18 cellular contexts compared by ENCODE assay signal in genomic region chr3:17733270-17733669, GRCh38. TPM values are rescaled to one million over a fixed set of nuclear protein-coding genes. Genes with fewer than 3 reads are reported as not detected.
A peak's percentile ranks its signal among the peaks of the same experiment; 100 is the strongest.
DNase-seq lines count a peak whose midpoint lies in the region; ATAC-seq, FAIRE-seq and TF ChIP-seq lines count a peak whose summit lies in the region.
"Had no signal": no experiment of that assay in that cellular context is flagged by ENCODE, and none has a peak within 500 bp of the region (broad histone marks: within the 10 kb centered on the region; RNA-seq: fewer than 3 reads in every experiment).

No MANE protein-coding gene starts in this region.

- in situ Hi-C loops in HepG2 (cut with HindIII; ENCODE audit: extremely low pct_ligation_motif_present, low pct_unique_long_range_greater_than_20kb) (no loop called here), GM12878 (cut with MboI) (no loop called here)

- POLR2A ChIA-PET in HepG2 (lab: Yijun Ruan, JAX) (no interaction called here), GM12878 (lab: Charles Lee) (interaction anchor here (1.1 kb wide), 1 partner anchor 10 kb away, joined by 3 read pairs; no protein-coding TSS in a partner anchor)

- FAIRE-seq in HepG2 (lab: Jason Lieb, UNC) (no peak), GM12878 (lab: Jason Lieb, UNC) (no peak), small intestine (lab: Jason Lieb, UNC) (no peak)

- H3K79me2 ChIP-seq in HepG2 (ENCODE audit: insufficient read depth, low read length) (peaks cover 30% of the 10 kb centered on the region), GM12878 (ENCODE audit: control insufficient read depth, insufficient read depth, low read length) (peaks cover 51% of the 10 kb centered on the region)

- TF ChIP-seq CTCF in right lobe of liver (IDR thresholded peaks at IDR 0.05): no peak
- no peak for TF ChIP-seq CTCF in HepG2 (CRISPR knock-in tag; IDR thresholded peaks at IDR 0.05)
- TF ChIP-seq CTCF in GM12878 (IDR thresholded peaks at IDR 0.05 in 2 of 3, conservative IDR thresholded peaks at IDR 0.05 in 1 of 3; ENCODE audit: control insufficient read depth in 2 of 3, extremely low read depth in 1 of 3, insufficient read depth in 1 of 3, low read depth in 3 of 3, low read length in 3 of 3): no peak
- no peak for TF ChIP-seq CTCF in spleen (IDR thresholded peaks at IDR 0.05 in 8 of 11, conservative IDR thresholded peaks at IDR 0.05 in 3 of 11)

- peaks cover 0 to 7% (median 0%) of the 10 kb centered on the region in 4 donors for H3K4me1 ChIP-seq in right lobe of liver
- 0 out of 2 replicates have a peak, but pooled peaks cover 6% of the 10 kb centered on the region for H3K4me1 ChIP-seq in HepG2 (ENCODE audit: insufficient read depth, low read length)
- no peaks in the 10 kb centered on the region for H3K4me1 ChIP-seq in GM12878 (ENCODE audit: control insufficient read depth, insufficient read depth, low read length)
- peaks cover 4 to 58% (median 26%) of the 10 kb centered on the region in 6 donors for H3K4me1 ChIP-seq in spleen
- H3K4me1 ChIP-seq in small intestine (ENCODE audit: control insufficient read depth in 2 of 2, insufficient read depth in 1 of 2, low read depth in 1 of 2, low read length in 1 of 2): peaks cover 0 to 3% of the 10 kb centered on the region in 2 donors

- H2AFZ ChIP-seq in HepG2 (ENCODE audit: low read length): no peak overlapping the region
- no peak overlapping the region for H2AFZ ChIP-seq in GM12878 (ENCODE audit: control insufficient read depth, low read depth, low read length)
- H2AFZ ChIP-seq: GM23248, PC-9 had no signal

- TF ChIP-seq EP300 in HepG2 (IDR thresholded peaks at IDR 0.05; ENCODE audit: low read depth in 2 of 2, low read length in 2 of 2): no peak
- TF ChIP-seq EP300 in HepG2 (CRISPR knock-in tag; IDR thresholded peaks at IDR 0.05; ENCODE audit: borderline replicate concordance): no peak
- TF ChIP-seq EP300 in GM12878 (IDR thresholded peaks at IDR 0.05; ENCODE audit: borderline replicate concordance in 1 of 2, control insufficient read depth in 1 of 2, low read depth in 2 of 2, low read length in 2 of 2): no peak

- H4K20me1 ChIP-seq in HepG2 (ENCODE audit: insufficient read depth, low read length) (no peaks in the 10 kb centered on the region), GM12878 (ENCODE audit: control insufficient read depth, insufficient read depth) (no peaks in the 10 kb centered on the region)
- H4K20me1 ChIP-seq: BLaER1 had no signal

- ATAC-seq in right lobe of liver (peak in 3 of 4 donors; percentile 20 to 38 (median 38)), HepG2 (no peak), GM12878 (no peak)
- ATAC-seq: HCT116 had no signal

- H3K27me3 ChIP-seq in right lobe of liver (no peaks in the 10 kb centered on the region), HepG2 (ENCODE audit: control insufficient read depth in 1 of 2, insufficient read depth in 2 of 2, low read length in 2 of 2) (no peaks in the 10 kb centered on the region), GM12878 (replicated peaks in 1 of 2; ENCODE audit: control insufficient read depth in 2 of 2, insufficient read depth in 2 of 2, low read length in 1 of 2) (no peaks in the 10 kb centered on the region), spleen (replicated peaks in 1 of 7) (no peaks in the 10 kb centered on the region), small intestine (ENCODE audit: control insufficient read depth in 2 of 2, insufficient read depth in 2 of 2, low read length in 2 of 2) (no peaks in the 10 kb centered on the region)
- H3K27me3 ChIP-seq: BLaER1 had no signal

- BruUV-seq in HepG2 (replicated peaks; lab: Mats Ljungman, UMichigan) (no TSS peak), GM12878 (replicated peaks; lab: Mats Ljungman, UMichigan) (no TSS peak)

- no peak for DNase-seq in right lobe of liver
- no peak for DNase-seq in HepG2 (ENCODE audit: low spot score)
- DNase-seq in OCI-M1 (lab: John Stamatoyannopoulos, UW): peak; percentile 45
- no peak for DNase-seq in GM12878 (ENCODE audit: low read depth, low spot score)
- DNase-seq in spleen: no peak
- DNase-seq in DMS79 treated with DMSO at 0.1 percent for 48 hours (lab: John Stamatoyannopoulos, UW): no peak
- no peak for DNase-seq in NCI-H146 treated with DMSO at 0.1 percent for 48 hours (lab: John Stamatoyannopoulos, UW; ENCODE audit: unreplicated experiment)
- DNase-seq in small intestine: no peak
- DNase-seq: COR-L47, GDM1, GM23248, NCI-H1105 treated with DMSO at 0.1 percent for 48 hours, NCI-H187 treated with DMSO at 0.1 percent for 48 hours, NCI-H226, NCI-H524 treated with DMSO at 0.1 percent for 48 hours, PC-9 had no signal

- CTCF ChIA-PET in HepG2 (lab: Yijun Ruan, JAX; ENCODE audit: low intra/inter-chr PET ratio, low total read pairs) (no interaction called here), GM12878 (lab: Yijun Ruan, JAX) (interaction anchor here (0.7 to 2.0 kb wide), 4 partner anchors 74 to 302 kb away, joined by 3 to 6 read pairs (median 4); no protein-coding TSS in a partner anchor)

- 56% methylated on average over 3 of the region's 3 CpGs for WGBS in right lobe of liver (ENCODE audit: insufficient coverage, low coverage, low lambda C conversion rate, missing lambda C conversion rate)
- WGBS in HepG2 (ENCODE audit: low lambda C conversion rate): 97% methylated on average over 3 of the region's 3 CpGs
- WGBS in GM12878 (ENCODE audit: insufficient coverage, insufficient replicate concordance, low lambda C conversion rate, missing lambda C conversion rate): 98% methylated on average over 3 of the region's 3 CpGs
- whole genome bisulfite sequencing in spleen, 5 donors: 29 to 52% (median 37%) methylated on average over 3 of the region's 3 CpGs
- WGBS in small intestine, 3 donors: 85 to 91% (median 89%) methylated on average over 3 of the region's 3 CpGs

- H3K4me2 ChIP-seq in HepG2 (ENCODE audit: low read depth, low read length) (no peak overlapping the region), GM12878 (ENCODE audit: control insufficient read depth, insufficient read depth) (0 out of 2 replicates have a peak overlapping the region, but pooled peaks have one; percentile 26)
- H3K4me2 ChIP-seq: BLaER1, PC-9 had no signal

- H3K9ac ChIP-seq in HepG2 (ENCODE audit: insufficient read depth, low read depth, low read length) (no peak overlapping the region), GM12878 (ENCODE audit: control insufficient read depth, insufficient read depth, low read length) (no peak overlapping the region)
- H3K9ac ChIP-seq: BLaER1, GM23248 had no signal

- no peak overlapping the region for H3K4me3 ChIP-seq in right lobe of liver
- no peak overlapping the region for H3K4me3 ChIP-seq in HepG2 (replicated peaks in 1 of 3; ENCODE audit: insufficient read depth in 1 of 3, low read depth in 2 of 3, low read length in 3 of 3)
- no peak overlapping the region for H3K4me3 ChIP-seq in GM12878
- no peak overlapping the region for H3K4me3 ChIP-seq in spleen
- H3K4me3 ChIP-seq in small intestine (ENCODE audit: low read depth in 1 of 2, low read length in 2 of 2): no peak overlapping the region
- H3K4me3 ChIP-seq: BLaER1, GM23248, PC-9 had no signal

- H3K27ac ChIP-seq in right lobe of liver (peak overlapping the region in 1 of 3 donors; percentile 7), HepG2 (ENCODE audit: extremely low read length, insufficient read depth, low read length) (no peak overlapping the region), GM12878 (ENCODE audit: control insufficient read depth, insufficient read depth) (no peak overlapping the region), spleen (peak overlapping the region in 6 of 8 donors; percentile 37 to 71 (median 57)), small intestine (ENCODE audit: low read depth in 1 of 2, low read length in 1 of 2) (no peak overlapping the region)
- H3K27ac ChIP-seq: BLaER1, GM23248, PC-9 had no signal

- TF ChIP-seq POLR2A in right lobe of liver (IDR thresholded peaks at IDR 0.05) (no peak), HepG2 (IDR thresholded peaks at IDR 0.05; ENCODE audit: insufficient read depth in 1 of 2, low read depth in 2 of 2, low read length in 2 of 2) (no peak), GM12878 (IDR thresholded peaks at IDR 0.05; ENCODE audit: low read depth, low read length) (no peak), spleen (IDR thresholded peaks at IDR 0.05) (no peak)

- TF ChIP-seq RAD21 in HepG2 (CRISPR knock-in tag; IDR thresholded peaks at IDR 0.05) (no peak), GM12878 (IDR thresholded peaks at IDR 0.05; ENCODE audit: insufficient read depth, low read depth, low read length) (no peak)

- H3K9me3 ChIP-seq in right lobe of liver (no peaks in the 10 kb centered on the region), HepG2 (ENCODE audit: low read length) (no peaks in the 10 kb centered on the region), GM12878 (replicated peaks; ENCODE audit: control insufficient read depth, insufficient read depth, low read length) (peaks cover 2% of the 10 kb centered on the region), spleen (peaks cover 0 to 6% (median 0%) of the 10 kb centered on the region in 8 donors), small intestine (ENCODE audit: control insufficient read depth, low read depth) (no peaks in the 10 kb centered on the region)

- RAD21 ChIA-PET in GM12878 (lab: Charles Lee; ENCODE audit: unreplicated experiment): interaction anchor here (1.0 to 1.9 kb wide), 2 partner anchors 10 to 14 kb away, joined by 3 to 7 read pairs; partner anchors contain the start of gene TBC1D5

- SMC1A ChIA-PET in GM12878 (lab: Charles Lee; ENCODE audit: uncharacterized antibody, unreplicated experiment): interaction anchor here (1.5 to 3.9 kb wide), 2 partner anchors 13 to 14 kb away, joined by 3 to 21 read pairs; no protein-coding TSS in a partner anchor

- no peaks in the 10 kb centered on the region for H3K36me3 ChIP-seq in right lobe of liver
- H3K36me3 ChIP-seq in HepG2 (replicated peaks in 1 of 2; ENCODE audit: control insufficient read depth in 1 of 2, insufficient read depth in 2 of 2, low read length in 2 of 2): peaks cover 0 to 4% of the 10 kb centered on the region in 2 experiments; a peak in 1 of 5 replicates
- peaks cover 0 to 4% of the 10 kb centered on the region in 2 experiments; a peak in 2 of 4 replicates for H3K36me3 ChIP-seq in GM12878 (ENCODE audit: control insufficient read depth in 2 of 2, insufficient read depth in 2 of 2, low read length in 1 of 2)
- H3K36me3 ChIP-seq in spleen: peaks cover 0 to 53% (median 2%) of the 10 kb centered on the region in 6 donors
- no peaks in the 10 kb centered on the region for H3K36me3 ChIP-seq in small intestine (ENCODE audit: control insufficient read depth in 2 of 2, insufficient read depth in 2 of 2, low read length in 2 of 2)

- intact Hi-C loops in right lobe of liver (cut with DNase I): no loop called here
- intact Hi-C loops in HepG2 (cut with micrococcal nuclease; ENCODE audit: unreplicated experiment): no loop called here
- intact Hi-C loops in GM12878 (cut with micrococcal nuclease; ENCODE audit: unreplicated experiment): no loop called here
- intact Hi-C loops in spleen (cut with DNase I; ENCODE audit: low total_unique reads): no loop called here

RNA-seq across cellular contexts. Expression of gene TBC1D5, which starts 9.2 kb away (rescaled TPM):
- total RNA-seq in right lobe of liver (10 to 100 TPM; 21.5 to 33.4 (median 27.7) TPM), HepG2 (2016; rRNA removed; fragmentation: Illumina TruSeq; extraction: Trizol) (33.3 and 50.5 TPM in 2 replicates), GM12878 (2014; rRNA removed) (52.6 and 58.6 TPM in 2 replicates), GM12878 (2014; rRNA removed; fragmentation: Illumina TruSeq; extraction: Trizol) (61.0 and 62.4 TPM in 2 replicates), GM12878 (2021) (46.7 and 48.9 TPM in 2 replicates), spleen (100 to 1,000 TPM in 3 of 7 donors, 10 to 100 TPM in 4; 82.7 to 140 (median 97.9) TPM)
- 28.9 and 36.1 TPM in 2 replicates for total RNA-seq in HepG2 (2016; cell fraction: cytosol; rRNA removed; fragmentation: Illumina TruSeq; extraction: Trizol; ENCODE audit: low read depth)
- 34.4 and 49.1 TPM in 2 replicates for total RNA-seq in HepG2 (2016; cell fraction: insoluble cytoplasmic fraction; rRNA removed; fragmentation: Illumina TruSeq; extraction: Trizol)
- total RNA-seq in HepG2 (2016; cell fraction: membrane; rRNA removed; fragmentation: Illumina TruSeq; extraction: Trizol): 27.1 and 27.6 TPM in 2 replicates
- total RNA-seq in HepG2 (2016; cell fraction: nucleus; rRNA removed; fragmentation: Illumina TruSeq; extraction: Trizol): 56.8 and 57.7 TPM in 2 replicates
- polyA plus RNA-seq in HepG2 (2011; rRNA removed) (15.4 and 19.2 TPM in 2 replicates), GM12878 (2011; rRNA removed) (50.0 and 56.7 TPM in 2 replicates), GM12878 (2014; fragmentation: Illumina TruSeq; extraction: Trizol) (43.7 and 57.6 TPM in 2 replicates), GM12878 (2014; fragmentation: Nextera tagmentation; extraction: Ambion mirVana) (1 to 10 TPM; 5.5 to 5.8 TPM), GM12878 (2014; rRNA removed) (26.9 and 30.5 TPM in 2 replicates), GM12878 (2016; fragmentation: Nextera tagmentation; extraction: Ambion mirVana) (10 to 100 TPM; 40.7 to 43.8 TPM), spleen (10 to 100 TPM in 1 of 3 donors, 1 to 10 TPM in 2; 6.4 to 17.7 (median 8.6) TPM), small intestine (10 to 100 TPM in 1 of 3 donors, 1 to 10 TPM in 2; 5.1 to 18.5 (median 6.3) TPM)
- polyA plus RNA-seq in HepG2 (2011; cell fraction: cytosol; rRNA removed): 12.9 and 15.0 TPM in 2 replicates
- polyA plus RNA-seq in HepG2 (2011; cell fraction: nucleus; rRNA removed): 10.9 and 12.9 TPM in 2 replicates
- 17.7 and 18.8 TPM in 2 replicates for polyA plus RNA-seq in HepG2 (2012)
- polyA plus RNA-seq in HepG2 (2016; cell fraction: cytosol; fragmentation: Illumina TruSeq; extraction: Trizol; ENCODE audit: low read depth): 0.88 and 1.2 TPM in 2 replicates
- 17.3 and 19.4 TPM in 2 replicates for polyA plus RNA-seq in HepG2 (2016; cell fraction: insoluble cytoplasmic fraction; fragmentation: Illumina TruSeq; extraction: Trizol; ENCODE audit: low read depth)
- polyA plus RNA-seq in HepG2 (2016; cell fraction: membrane; fragmentation: Illumina TruSeq; extraction: Trizol; ENCODE audit: low read depth): 4.4 and 4.8 TPM in 2 replicates
- 13.6 and 14.4 TPM in 2 replicates for polyA plus RNA-seq in HepG2 (2016; cell fraction: nucleus; fragmentation: Illumina TruSeq; extraction: Trizol; ENCODE audit: insufficient read depth, low read depth)
- polyA minus RNA-seq in HepG2 (2011; rRNA and poly(A)+ RNA removed; ENCODE audit: low replicate concordance): 11.9 and 39.7 TPM in 2 replicates
- 27.3 and 30.9 TPM in 2 replicates for polyA minus RNA-seq in HepG2 (2011; cell fraction: cytosol; rRNA and poly(A)+ RNA removed)
- 86.3 and 98.5 TPM in 2 replicates for polyA minus RNA-seq in HepG2 (2011; cell fraction: nucleus; rRNA and poly(A)+ RNA removed)
- 210 and 223 TPM in 2 replicates for total RNA-seq in GM12878 (2013; cell fraction: nucleolus; rRNA removed)
- polyA plus RNA-seq in GM12878 (2011; ENCODE audit: low read depth): 18.8 TPM
- polyA plus RNA-seq in GM12878 (2011; cell fraction: cytosol; rRNA removed): 36.9 and 37.2 TPM in 2 replicates
- polyA plus RNA-seq in GM12878 (2011; cell fraction: nucleus; rRNA removed): 33.2 and 33.3 TPM in 2 replicates
- 18.9 and 21.7 TPM in 2 replicates for polyA plus RNA-seq in GM12878 (2012)
- polyA minus RNA-seq in GM12878 (2011; rRNA and poly(A)+ RNA removed): 95.1 and 112 TPM in 2 replicates
- 35.2 and 36.5 TPM in 2 replicates for polyA minus RNA-seq in GM12878 (2011; cell fraction: cytosol; rRNA and poly(A)+ RNA removed)
- polyA minus RNA-seq in GM12878 (2011; cell fraction: nucleus; rRNA and poly(A)+ RNA removed): 76.8 and 114 TPM in 2 replicates

Comparison
In these comparisons a context has a peak if more than half of its experiments do, and no peak if none do; other contexts are left out.
1. ATAC-seq: peak in right lobe of liver (3 of 4); none in HepG2 (single experiment) and GM12878 (single experiment).
2. H3K27ac ChIP-seq: peak in spleen (6 of 8); none in HepG2 (single experiment), GM12878 (single experiment) and small intestine (0 of 2).